ENCODE assay signal across 6 cellular contexts in the genomic region with DNA sequence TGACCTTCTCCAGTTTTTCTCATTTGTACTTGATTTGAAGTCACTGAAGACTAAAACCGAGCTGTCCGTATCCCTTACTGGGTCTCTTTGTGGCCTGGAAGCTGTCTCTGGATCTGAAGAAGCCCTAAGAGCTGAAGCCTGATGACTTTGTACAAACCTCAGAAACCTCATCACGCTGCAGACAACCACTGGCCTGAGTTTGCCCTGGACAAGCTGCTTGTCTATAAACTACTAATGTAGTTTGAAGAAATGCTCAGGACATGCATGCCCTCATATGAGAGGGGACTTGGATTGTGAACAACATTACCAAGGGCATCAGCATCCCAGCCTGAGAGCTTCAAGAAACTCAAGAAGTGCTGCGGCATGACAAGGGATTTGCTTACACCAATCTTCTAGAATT.
"Had no signal": no experiment of that assay in that cellular context is flagged by ENCODE, and none has a peak within 500 bp of the region (broad histone marks: within the 10 kb centered on the region; RNA-seq: fewer than 3 reads in every experiment).

No MANE protein-coding gene starts in this region.

- H3K4me3 ChIP-seq: K562 had no signal

- H3K27ac ChIP-seq: HL-60 had no signal

- ATAC-seq: HepG2, K562 had no signal

- DNase-seq: IMR-90, KBM-7, KG1 had no signal
